ENCODE assay signal across 16 cellular contexts in genomic region chr3:7646851-7647250, GRCh38.
DNase-seq lines count a peak whose midpoint lies in the region; ATAC-seq and TF ChIP-seq lines count a peak whose summit lies in the region.
"Had no signal": no experiment of that assay in that cellular context is flagged by ENCODE, and none has a peak within 500 bp of the region (broad histone marks: within the 10 kb centered on the region; RNA-seq: fewer than 3 reads in every experiment).

No MANE protein-coding gene starts in this region.

- WGBS in right lobe of liver (ENCODE audit: insufficient coverage, low coverage, low lambda C conversion rate, missing lambda C conversion rate) = 16% methylated on average over 5 of the region's 5 CpGs

- no peaks in the 10 kb centered on the region for H3K36me3 Mint-ChIP-seq in dendritic cell treated with granulocyte-macrophage colony-stimulating factor and Interleukin-4, amounts not matched to agents 40 ng/mL and 50 ng/mL, for 4 days (ENCODE audit: low read depth)
- H3K36me3 Mint-ChIP-seq: CD14-positive monocyte; CD4-positive, alpha-beta memory T cell had no signal

- H3K4me1 Mint-ChIP-seq in dendritic cell treated with granulocyte-macrophage colony-stimulating factor and Interleukin-4, amounts not matched to agents 40 ng/mL and 50 ng/mL, for 4 days (ENCODE audit: low read depth) = peaks cover 19% of the 10 kb centered on the region
- H3K4me1 Mint-ChIP-seq: CD4-positive, alpha-beta memory T cell had no signal

- intact Hi-C loops in Right ventricle myocardium superior (cut with DNase I) (no loop called here), right lobe of liver (cut with DNase I) (no loop called here)
- intact Hi-C loops in dendritic cell treated with granulocyte-macrophage colony-stimulating factor and Interleukin-4, amounts not matched to agents 40 ng/mL and 50 ng/mL, for 4 days (cut with micrococcal nuclease) = loop anchor here (10.0 kb wide), 1 partner anchor 228 kb away; no protein-coding TSS in a partner anchor

- H3K4me3 Mint-ChIP-seq in dendritic cell treated with granulocyte-macrophage colony-stimulating factor and Interleukin-4, amounts not matched to agents 40 ng/mL and 50 ng/mL, for 4 days = no peak overlapping the region
- H3K4me3 Mint-ChIP-seq: CD14-positive monocyte; CD4-positive, alpha-beta memory T cell; H9 had no signal

- no peak overlapping the region for H3K27ac ChIP-seq in right atrium auricular region
- peak overlapping the region in 2 of 3 donors; percentile 71 to 81 for H3K27ac ChIP-seq in right lobe of liver
- H3K27ac ChIP-seq: BLaER1 had no signal

- H3K27me3 Mint-ChIP-seq in dendritic cell treated with granulocyte-macrophage colony-stimulating factor and Interleukin-4, amounts not matched to agents 40 ng/mL and 50 ng/mL, for 4 days = no peaks in the 10 kb centered on the region
- H3K27me3 Mint-ChIP-seq: CD4-positive, alpha-beta memory T cell had no signal

- no peak for DNase-seq in Right ventricle myocardium superior
- DNase-seq in right atrium auricular region (ENCODE audit: low spot score) = no peak
- peak; percentile 40 for DNase-seq in MV-4-11 (lab: John Stamatoyannopoulos, UW)
- peak in 2 of 3 donors; percentile 18 to 77 for DNase-seq in right lobe of liver
- DNase-seq in COR-L47 (lab: John Stamatoyannopoulos, UW) = no peak
- no peak for DNase-seq in stimulated activated CD4-positive, alpha-beta T cell treated with anti-CD3 and anti-CD28 coated beads, Interleukin-15, amount 100 ng/mL, for 24 hours
- DNase-seq: 8988T; Calu3; CD4-positive, alpha-beta memory T cell; DMS79 treated with DMSO at 0.1 percent for 48 hours; GF-D8; H9 had no signal

- H3K27me3 ChIP-seq in right atrium auricular region = no peaks in the 10 kb centered on the region
- no peaks in the 10 kb centered on the region for H3K27me3 ChIP-seq in right lobe of liver
- H3K27me3 ChIP-seq: BLaER1 had no signal

- TF ChIP-seq POLR2A in right lobe of liver (IDR thresholded peaks at IDR 0.05) = no peak

- no peaks in the 10 kb centered on the region for H3K9me3 Mint-ChIP-seq in dendritic cell treated with granulocyte-macrophage colony-stimulating factor and Interleukin-4, amounts not matched to agents 40 ng/mL and 50 ng/mL, for 4 days

- H3K36me3 ChIP-seq in right atrium auricular region (no peaks in the 10 kb centered on the region), right lobe of liver (no peaks in the 10 kb centered on the region)
- H3K36me3 ChIP-seq: BLaER1 had no signal

- H3K9me3 ChIP-seq in right atrium auricular region (no peaks in the 10 kb centered on the region), right lobe of liver (no peaks in the 10 kb centered on the region)
- H3K9me3 ChIP-seq: BLaER1 had no signal

- H3K4me3 ChIP-seq in right atrium auricular region = no peak overlapping the region
- H3K4me3 ChIP-seq in right lobe of liver = no peak overlapping the region
- H3K4me3 ChIP-seq: BLaER1 had no signal

- TF ChIP-seq CTCF in right atrium auricular region (IDR thresholded peaks at IDR 0.05) = no peak
- no peak for TF ChIP-seq CTCF in right lobe of liver (IDR thresholded peaks at IDR 0.05)

- peak overlapping the region; percentile 21 for H3K27ac Mint-ChIP-seq in dendritic cell treated with granulocyte-macrophage colony-stimulating factor and Interleukin-4, amounts not matched to agents 40 ng/mL and 50 ng/mL, for 4 days
- H3K27ac Mint-ChIP-seq: CD14-positive monocyte; CD4-positive, alpha-beta memory T cell; H9 had no signal

- ATAC-seq in Right ventricle myocardium superior (ENCODE audit: poor library complexity) = peak; percentile 58
- ATAC-seq in right lobe of liver = peak; percentile 82 to 93 (median 88)
- ATAC-seq in SK-N-SH treated with all-trans-retinoic acid at 6 μM for 48 hours = no peak

- H3K4me1 ChIP-seq in right atrium auricular region = no peaks in the 10 kb centered on the region
- peaks cover 0 to 20% (median 10%) of the 10 kb centered on the region in 4 donors for H3K4me1 ChIP-seq in right lobe of liver
- H3K4me1 ChIP-seq: BLaER1 had no signal

TF ChIP-seq in SK-N-SH treated with all-trans-retinoic acid at 6 μM for 48 hours, 23 proteins besides CTCF, POLR2A, EP300 and RAD21:
- no peak for TF ChIP-seq PATZ1 (CRISPR knock-in tag; IDR thresholded peaks at IDR 0.05; ENCODE audit: borderline replicate concordance)
- TF ChIP-seq ZNF70 (CRISPR knock-in tag; IDR thresholded peaks at IDR 0.05) = no peak
- TF ChIP-seq BACH2 (CRISPR knock-in tag; IDR thresholded peaks at IDR 0.05; ENCODE audit: borderline replicate concordance) = no peak
- TF ChIP-seq SNAI2 (CRISPR knock-in tag; IDR thresholded peaks at IDR 0.05) = no peak
- TF ChIP-seq ZC3H10 (CRISPR knock-in tag; IDR thresholded peaks at IDR 0.05) = no peak
- TF ChIP-seq ESRRG (CRISPR knock-in tag; IDR thresholded peaks at IDR 0.05) = no peak
- no peak for TF ChIP-seq ZFP30 (CRISPR knock-in tag; IDR thresholded peaks at IDR 0.05)
- TF ChIP-seq GLIS3 (CRISPR knock-in tag; IDR thresholded peaks at IDR 0.05) = no peak
- TF ChIP-seq, protein P1, sequence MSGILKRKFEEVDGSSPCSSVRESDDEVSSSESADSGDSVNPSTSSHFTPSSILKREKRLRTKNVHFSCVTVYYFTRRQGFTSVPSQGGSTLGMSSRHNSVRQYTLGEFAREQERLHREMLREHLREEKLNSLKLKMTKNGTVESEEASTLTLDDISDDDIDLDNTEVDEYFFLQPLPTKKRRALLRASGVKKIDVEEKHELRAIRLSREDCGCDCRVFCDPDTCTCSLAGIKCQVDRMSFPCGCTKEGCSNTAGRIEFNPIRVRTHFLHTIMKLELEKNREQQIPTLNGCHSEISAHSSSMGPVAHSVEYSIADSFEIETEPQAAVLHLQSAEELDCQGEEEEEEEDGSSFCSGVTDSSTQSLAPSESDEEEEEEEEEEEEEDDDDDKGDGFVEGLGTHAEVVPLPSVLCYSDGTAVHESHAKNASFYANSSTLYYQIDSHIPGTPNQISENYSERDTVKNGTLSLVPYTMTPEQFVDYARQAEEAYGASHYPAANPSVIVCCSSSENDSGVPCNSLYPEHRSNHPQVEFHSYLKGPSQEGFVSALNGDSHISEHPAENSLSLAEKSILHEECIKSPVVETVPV (CRISPR knock-in tag; IDR thresholded peaks at IDR 0.05) = no peak
- no peak for TF ChIP-seq TOX (CRISPR knock-in tag; IDR thresholded peaks at IDR 0.05; ENCODE audit: borderline replicate concordance)
- no peak for TF ChIP-seq POU6F1 (CRISPR knock-in tag; IDR thresholded peaks at IDR 0.05; ENCODE audit: borderline replicate concordance, low read depth)
- TF ChIP-seq PPARA (CRISPR knock-in tag; IDR thresholded peaks at IDR 0.05; ENCODE audit: borderline replicate concordance) = no peak
- TF ChIP-seq ZFP3 (CRISPR knock-in tag; IDR thresholded peaks at IDR 0.05) = no peak
- TF ChIP-seq ISL1 (CRISPR knock-in tag; IDR thresholded peaks at IDR 0.05) = no peak
- TF ChIP-seq TCF4 (CRISPR knock-in tag; IDR thresholded peaks at IDR 0.05; ENCODE audit: borderline replicate concordance) = no peak
- no peak for TF ChIP-seq CSDC2 (CRISPR knock-in tag; IDR thresholded peaks at IDR 0.05)
- TF ChIP-seq ZNF565 (CRISPR knock-in tag; conservative IDR thresholded peaks at IDR 0.05; ENCODE audit: low read depth) = no peak

Comparison
In these comparisons a context has a peak if more than half of its experiments do, and no peak if none do; other contexts are left out.
1. DNase-seq: peak in MV-4-11 (single experiment) and right lobe of liver (2 of 3); none in Right ventricle myocardium superior (single experiment), right atrium auricular region (single experiment), COR-L47 (single experiment) and stimulated activated CD4-positive, alpha-beta T cell treated with anti-CD3 and anti-CD28 coated beads, Interleukin-15, amount 100 ng/mL, for 24 hours (single experiment).
2. H3K27ac ChIP-seq: peak in right lobe of liver (2 of 3); none in right atrium auricular region (0 of 2).